In genomic region chr10:69234447-69234846, GRCh38 we compare ENCODE assay signal across 30 cellular contexts. TPM values are rescaled to one million over a fixed set of nuclear protein-coding genes. Genes with fewer than 3 reads are reported as not detected.
"Had no signal": no experiment of that assay in that cellular context is flagged by ENCODE, and none has a peak within 500 bp of the region (broad histone marks: within the 10 kb centered on the region; RNA-seq: fewer than 3 reads in every experiment).

No MANE protein-coding gene starts in this region.

- H3K9me3 ChIP-seq: esophagus muscularis mucosa, heart left ventricle, right atrium auricular region, thoracic aorta, uterus had no signal

- H3K79me2 ChIP-seq: parathyroid adenoma had no signal

- H3K4me1 ChIP-seq: parathyroid adenoma had no signal

- H3K4me3 Mint-ChIP-seq: activated B cell treated with CpG ODN at 0.5 μM for 24 hours; activated CD4-positive, alpha-beta T cell treated with anti-CD3 and anti-CD28 coated beads for 36 hours; activated naive CD8-positive, alpha-beta T cell; immature natural killer cell; naive B cell; neural progenitor cell; stimulated activated effector memory CD8-positive, alpha-beta T cell treated with anti-CD3 and anti-CD28 coated beads, Interleukin-12 subunit alpha, Interleukin-12 subunit beta, amount 100 ng/mL, for 72 hours; stimulated activated naive CD8-positive, alpha-beta T cell treated with anti-CD3 and anti-CD28 coated beads, Interleukin-15, Interleukin-2, amounts not matched to agents 100 ng/mL and 50 ng/mL, for 24 hours; type B pancreatic cell had no signal

- H3K36me3 ChIP-seq: esophagus muscularis mucosa, heart left ventricle, neural progenitor cell, right atrium auricular region, thoracic aorta, uterus had no signal

- H3K4me2 ChIP-seq: neural progenitor cell had no signal

- H3K27me3 ChIP-seq: esophagus muscularis mucosa, foreskin keratinocyte, heart left ventricle, right atrium auricular region, uterus had no signal

- DNase-seq: activated B cell treated with CpG ODN at 0.5 μM for 24 hours; activated CD4-positive, alpha-beta T cell treated with anti-CD3 and anti-CD28 coated beads for 36 hours; activated CD4-positive, alpha-beta T cell treated with anti-CD3 and anti-CD28 coated beads, Interleukin-2, amount 50 U/mL, for 4 hours; activated effector memory CD4-positive, alpha-beta T cell treated with Interleukin-2 at 50 U/mL for 16 hours; activated naive CD4-positive, alpha-beta T cell treated with Interleukin-2 at 50 U/mL for 16 hours; activated T-cell treated with anti-CD3 and anti-CD28 coated beads for 4 hours; anterior cingulate cortex; dermis blood vessel endothelial cell; effector CD4-positive, alpha-beta T cell; foreskin keratinocyte; heart left ventricle; hypothalamus; immature natural killer cell; kidney; left colon; mammary epithelial cell; naive B cell; occipital lobe; stimulated activated CD4-positive, alpha-beta T cell treated with anti-CD3 and anti-CD28 coated beads, Interleukin-2, amount 100 ng/mL, for 48 hours; uterus had no signal

- H3K27ac Mint-ChIP-seq: activated B cell treated with CpG ODN at 0.5 μM for 24 hours; activated CD4-positive, alpha-beta T cell treated with anti-CD3 and anti-CD28 coated beads for 36 hours; activated naive CD8-positive, alpha-beta T cell; immature natural killer cell; neural progenitor cell; stimulated activated effector memory CD8-positive, alpha-beta T cell treated with anti-CD3 and anti-CD28 coated beads, Interleukin-12 subunit alpha, Interleukin-12 subunit beta, amount 100 ng/mL, for 72 hours; stimulated activated naive CD8-positive, alpha-beta T cell treated with anti-CD3 and anti-CD28 coated beads, Interleukin-15, Interleukin-2, amounts not matched to agents 100 ng/mL and 50 ng/mL, for 24 hours; type B pancreatic cell had no signal

- H3K9me3 Mint-ChIP-seq: activated B cell treated with CpG ODN at 0.5 μM for 24 hours; immature natural killer cell; naive B cell; neural progenitor cell; stimulated activated effector memory CD8-positive, alpha-beta T cell treated with anti-CD3 and anti-CD28 coated beads, Interleukin-12 subunit alpha, Interleukin-12 subunit beta, amount 100 ng/mL, for 72 hours; stimulated activated naive CD8-positive, alpha-beta T cell treated with anti-CD3 and anti-CD28 coated beads, Interleukin-15, Interleukin-2, amounts not matched to agents 100 ng/mL and 50 ng/mL, for 24 hours; type B pancreatic cell had no signal

- H2AFZ ChIP-seq: neural progenitor cell, parathyroid adenoma had no signal

- H3K27me3 Mint-ChIP-seq: activated B cell treated with CpG ODN at 0.5 μM for 24 hours; activated CD4-positive, alpha-beta T cell treated with anti-CD3 and anti-CD28 coated beads for 36 hours; activated naive CD8-positive, alpha-beta T cell; naive B cell; stimulated activated naive CD8-positive, alpha-beta T cell treated with anti-CD3 and anti-CD28 coated beads, Interleukin-15, Interleukin-2, amounts not matched to agents 100 ng/mL and 50 ng/mL, for 24 hours had no signal

- ATAC-seq: activated CD4-positive, alpha-beta T cell treated with anti-CD3 and anti-CD28 coated beads for 36 hours; foreskin keratinocyte; heart left ventricle; left colon; stimulated activated effector memory CD8-positive, alpha-beta T cell treated with anti-CD3 and anti-CD28 coated beads, Interleukin-12 subunit alpha, Interleukin-12 subunit beta, amount 100 ng/mL, for 72 hours had no signal

- H3K27ac ChIP-seq: esophagus muscularis mucosa, foreskin keratinocyte, heart left ventricle, neural progenitor cell, parathyroid adenoma, right atrium auricular region, thoracic aorta had no signal

- H3K36me3 Mint-ChIP-seq: activated naive CD8-positive, alpha-beta T cell; naive B cell; neural progenitor cell; stimulated activated effector memory CD8-positive, alpha-beta T cell treated with anti-CD3 and anti-CD28 coated beads, Interleukin-12 subunit alpha, Interleukin-12 subunit beta, amount 100 ng/mL, for 72 hours; type B pancreatic cell had no signal

- H3K4me3 ChIP-seq: esophagus muscularis mucosa, heart left ventricle, neural progenitor cell, right atrium auricular region, thoracic aorta, uterus had no signal

RNA-seq across cellular contexts. Expression of gene HKDC1, which starts 14.3 kb away (rescaled TPM):
- total RNA-seq: activated B cell treated with CpG ODN at 0.5 μM for 24 hours, pulmonary artery endothelial cell had no signal
